ENCODE assay signal across 28 cellular contexts in genomic region chr2:111188681-111189080, GRCh38.
"Had no signal": no experiment of that assay in that cellular context is flagged by ENCODE, and none has a peak within 500 bp of the region (broad histone marks: within the 10 kb centered on the region; RNA-seq: fewer than 3 reads in every experiment).

No MANE protein-coding gene starts in this region.

- H3K36me3 ChIP-seq: brain microvascular endothelial cell, esophagus muscularis mucosa, gastrocnemius medialis had no signal

- H3K4me1 Mint-ChIP-seq: activated CD4-positive, alpha-beta memory T cell treated with anti-CD3 and anti-CD28 coated beads, Interleukin-2, amount 10 ng/mL, durations not matched to agents 7 days and 5 days; activated CD4-positive, alpha-beta T cell treated with anti-CD3 and anti-CD28 coated beads, Interleukin-2, amount 10 ng/mL, durations not matched to agents 7 days and 5 days; activated T-helper 17 cell treated with anti-CD3 and anti-CD28 coated beads, Interleukin-2, amount 50 U/mL, for 72 hours; central memory CD8-positive, alpha-beta T cell; WTC11 had no signal

- DNase-seq: activated CD4-positive, alpha-beta memory T cell treated with anti-CD3 and anti-CD28 coated beads, Interleukin-2, amount 10 ng/mL, durations not matched to agents 7 days and 5 days; activated CD4-positive, alpha-beta T cell treated with anti-CD3 and anti-CD28 coated beads for 1 hour; activated CD4-positive, alpha-beta T cell treated with anti-CD3 and anti-CD28 coated beads for 4 hours; activated CD4-positive, alpha-beta T cell treated with anti-CD3 and anti-CD28 coated beads, Interleukin-2, amount 10 ng/mL, durations not matched to agents 7 days and 5 days; activated CD4-positive, alpha-beta T cell treated with anti-CD3 and anti-CD28 coated beads, Interleukin-2, amount 50 U/mL, for 4 hours; activated effector memory CD4-positive, alpha-beta T cell treated with Interleukin-2 at 50 U/mL for 16 hours; activated gamma-delta T cell treated with Interleukin-2 at 50 U/mL for 16 hours; activated naive CD4-positive, alpha-beta T cell treated with anti-CD3 and anti-CD28 coated beads, Interleukin-2, amount 50 U/mL, for 16 hours; activated naive CD4-positive, alpha-beta T cell treated with Interleukin-2 at 50 U/mL for 16 hours; activated T-cell treated with anti-CD3 and anti-CD28 coated beads, Interleukin-2, amount 50 U/mL, for 4 hours; amniotic stem cell; anterior cingulate cortex; brain microvascular endothelial cell; dorsolateral prefrontal cortex; effector memory CD4-positive, alpha-beta T cell; erythroblast; gastrocnemius medialis; glutamatergic neuron; T-helper 2 cell had no signal

- H3K4me3 ChIP-seq: coronary artery, dorsolateral prefrontal cortex, esophagus muscularis mucosa, gastrocnemius medialis had no signal

- H3K27ac ChIP-seq: brain microvascular endothelial cell, coronary artery, dorsolateral prefrontal cortex, esophagus muscularis mucosa, foreskin keratinocyte, gastrocnemius medialis, VCaP had no signal

- H3K4me1 ChIP-seq: esophagus muscularis mucosa, foreskin keratinocyte had no signal

- H3K27me3 ChIP-seq: brain microvascular endothelial cell, dorsolateral prefrontal cortex, esophagus muscularis mucosa, gastrocnemius medialis had no signal

- H3K4me3 Mint-ChIP-seq: activated CD4-positive, alpha-beta memory T cell treated with anti-CD3 and anti-CD28 coated beads, Interleukin-2, amount 10 ng/mL, durations not matched to agents 7 days and 5 days; activated CD4-positive, alpha-beta T cell treated with anti-CD3 and anti-CD28 coated beads, Interleukin-2, amount 10 ng/mL, durations not matched to agents 7 days and 5 days; activated naive CD8-positive, alpha-beta T cell; activated T-cell treated with anti-CD3 and anti-CD28 coated beads, Interleukin-2, amount 50 U/mL, for 4 hours; activated T-helper 17 cell treated with anti-CD3 and anti-CD28 coated beads, Interleukin-2, amount 50 U/mL, for 72 hours; central memory CD8-positive, alpha-beta T cell; dendritic cell treated with granulocyte-macrophage colony-stimulating factor and Interleukin-4, amounts not matched to agents 40 ng/mL and 50 ng/mL, for 4 days; WTC11 had no signal

- H3K27ac Mint-ChIP-seq: activated CD4-positive, alpha-beta memory T cell treated with anti-CD3 and anti-CD28 coated beads, Interleukin-2, amount 10 ng/mL, durations not matched to agents 7 days and 5 days; activated CD4-positive, alpha-beta T cell treated with anti-CD3 and anti-CD28 coated beads, Interleukin-2, amount 10 ng/mL, durations not matched to agents 7 days and 5 days; activated naive CD8-positive, alpha-beta T cell; activated T-helper 17 cell treated with anti-CD3 and anti-CD28 coated beads, Interleukin-2, amount 50 U/mL, for 72 hours; dendritic cell treated with granulocyte-macrophage colony-stimulating factor and Interleukin-4, amounts not matched to agents 40 ng/mL and 50 ng/mL, for 4 days; WTC11 had no signal

- H3K27me3 Mint-ChIP-seq: activated naive CD8-positive, alpha-beta T cell; central memory CD8-positive, alpha-beta T cell had no signal

- H3K36me3 Mint-ChIP-seq: activated naive CD8-positive, alpha-beta T cell; WTC11 had no signal

- H3K9me3 Mint-ChIP-seq: activated CD4-positive, alpha-beta memory T cell treated with anti-CD3 and anti-CD28 coated beads, Interleukin-2, amount 10 ng/mL, durations not matched to agents 7 days and 5 days; activated CD4-positive, alpha-beta T cell treated with anti-CD3 and anti-CD28 coated beads, Interleukin-2, amount 10 ng/mL, durations not matched to agents 7 days and 5 days; activated T-cell treated with anti-CD3 and anti-CD28 coated beads, Interleukin-2, amount 50 U/mL, for 4 hours; activated T-helper 17 cell treated with anti-CD3 and anti-CD28 coated beads, Interleukin-2, amount 50 U/mL, for 72 hours; central memory CD8-positive, alpha-beta T cell; dendritic cell treated with granulocyte-macrophage colony-stimulating factor and Interleukin-4, amounts not matched to agents 40 ng/mL and 50 ng/mL, for 4 days; WTC11 had no signal

- ATAC-seq: activated T-cell treated with anti-CD3 and anti-CD28 coated beads, Interleukin-2, amount 50 U/mL, for 4 hours; activated T-helper 17 cell treated with anti-CD3 and anti-CD28 coated beads, Interleukin-2, amount 50 U/mL, for 72 hours; foreskin keratinocyte; gastrocnemius medialis; WTC11 had no signal

- H3K9me3 ChIP-seq: esophagus muscularis mucosa, gastrocnemius medialis had no signal
